In genomic region chr3:72661115-72661457, GRCh38 we compare ENCODE assay signal across 8 cellular contexts.
DNase-seq lines count a peak whose midpoint lies in the region; ATAC-seq and TF ChIP-seq lines count a peak whose summit lies in the region.

No MANE protein-coding gene starts in this region.

- H3K27ac Mint-ChIP-seq in glutamatergic neuron (ENCODE audit: unreplicated experiment), result no peak overlapping the region
- no peak overlapping the region for H3K27ac Mint-ChIP-seq in activated CD8-positive, alpha-beta T cell treated with anti-CD3 and anti-CD28 coated beads for 36 hours

- WGBS in heart left ventricle, 4 donors, result 26 to 56% (median 30%) methylated on average over 2 of the region's 2 CpGs
- WGBS in thyroid gland, 2 donors, result 26 to 40% methylated on average over 2 of the region's 2 CpGs
- 51 to 100% (median 82%) methylated on average over 2 of the region's 2 CpGs for WGBS in spleen, 5 donors

- H3K4me1 ChIP-seq in heart left ventricle, result peaks cover 0 to 13% (median 2%) of the 10 kb centered on the region in 12 donors
- H3K4me1 ChIP-seq in thyroid gland, result no peaks in the 10 kb centered on the region
- no peaks in the 10 kb centered on the region for H3K4me1 ChIP-seq in spleen

- peak; percentile 38 for DNase-seq in HS-27A (ENCODE audit: low read depth)
- peak; percentile 37 for DNase-seq in SW480 (ENCODE audit: low spot score)
- DNase-seq in heart left ventricle, result peak; percentile 73 to 86 (median 78)
- peak; percentile 72 to 84 for DNase-seq in thyroid gland
- no peak for DNase-seq in glutamatergic neuron
- no peak for DNase-seq in spleen
- DNase-seq in activated CD8-positive, alpha-beta T cell treated with anti-CD3 and anti-CD28 coated beads for 36 hours, result no peak
- DNase-seq in stimulated activated naive CD4-positive, alpha-beta T cell treated with Interleukin-2 at 50 U/mL for 16 hours (lab: John Stamatoyannopoulos, UW), result no peak

- H3K4me3 Mint-ChIP-seq in glutamatergic neuron (ENCODE audit: unreplicated experiment), result no peak overlapping the region
- H3K4me3 Mint-ChIP-seq in activated CD8-positive, alpha-beta T cell treated with anti-CD3 and anti-CD28 coated beads for 36 hours, result no peak overlapping the region

- TF ChIP-seq CTCF in heart left ventricle (IDR thresholded peaks at IDR 0.05), result no peak
- TF ChIP-seq CTCF in thyroid gland (IDR thresholded peaks at IDR 0.05), result no peak
- no peak for TF ChIP-seq CTCF in glutamatergic neuron (IDR thresholded peaks at IDR 0.05; ENCODE audit: partially characterized antibody, unreplicated experiment)
- TF ChIP-seq CTCF in spleen (IDR thresholded peaks at IDR 0.05 in 8 of 11, conservative IDR thresholded peaks at IDR 0.05 in 3 of 11), result no peak
- TF ChIP-seq CTCF in activated CD8-positive, alpha-beta T cell treated with anti-CD3 and anti-CD28 coated beads for 36 hours (IDR thresholded peaks at IDR 0.05), result no peak

- peak overlapping the region in 3 of 12 donors; percentile 17 to 53 (median 41) for H3K27ac ChIP-seq in heart left ventricle
- H3K27ac ChIP-seq in thyroid gland, result no peak overlapping the region
- H3K27ac ChIP-seq in spleen, result no peak overlapping the region

- H3K36me3 ChIP-seq in heart left ventricle, result no peaks in the 10 kb centered on the region
- no peaks in the 10 kb centered on the region for H3K36me3 ChIP-seq in thyroid gland
- no peaks in the 10 kb centered on the region for H3K36me3 ChIP-seq in spleen

- H3K9me3 Mint-ChIP-seq in glutamatergic neuron (ENCODE audit: unreplicated experiment), result peaks cover 2% of the 10 kb centered on the region
- no peaks in the 10 kb centered on the region for H3K9me3 Mint-ChIP-seq in activated CD8-positive, alpha-beta T cell treated with anti-CD3 and anti-CD28 coated beads for 36 hours

- H3K27me3 Mint-ChIP-seq in glutamatergic neuron (ENCODE audit: unreplicated experiment), result peaks cover 2% of the 10 kb centered on the region
- peaks cover 11% of the 10 kb centered on the region for H3K27me3 Mint-ChIP-seq in activated CD8-positive, alpha-beta T cell treated with anti-CD3 and anti-CD28 coated beads for 36 hours

- ATAC-seq in heart left ventricle, result peak; percentile 97 to 99 (median 98)
- ATAC-seq in activated CD8-positive, alpha-beta T cell treated with anti-CD3 and anti-CD28 coated beads for 36 hours, result no peak

- H3K27me3 ChIP-seq in heart left ventricle (peaks cover 0 to 10% (median 2%) of the 10 kb centered on the region in 9 donors), thyroid gland (no peaks in the 10 kb centered on the region), spleen (replicated peaks in 1 of 7) (peaks cover 0 to 18% (median 3%) of the 10 kb centered on the region in 7 donors)

- CTCF ChIA-PET in activated CD8-positive, alpha-beta T cell treated with anti-CD3 and anti-CD28 coated beads for 36 hours (lab: Charles Lee), result interaction anchor here (1.6 kb wide), 1 partner anchor 161 kb away, joined by 4 read pairs; no protein-coding TSS in a partner anchor

- no peaks in the 10 kb centered on the region for H3K9me3 ChIP-seq in heart left ventricle
- no peaks in the 10 kb centered on the region for H3K9me3 ChIP-seq in thyroid gland
- H3K9me3 ChIP-seq in spleen, result no peaks in the 10 kb centered on the region

- H3K36me3 Mint-ChIP-seq in glutamatergic neuron (ENCODE audit: unreplicated experiment), result no peaks in the 10 kb centered on the region
- no peaks in the 10 kb centered on the region for H3K36me3 Mint-ChIP-seq in activated CD8-positive, alpha-beta T cell treated with anti-CD3 and anti-CD28 coated beads for 36 hours (ENCODE audit: low read depth)

- intact Hi-C loops in heart left ventricle (cut with DNase I) (loop anchor here in 6 of 10 donors (2.0 to 10.0 kb wide), 5 partner anchors 160 to 179 kb away; no protein-coding TSS in a partner anchor), thyroid gland (cut with DNase I) (no loop called here), spleen (cut with DNase I; ENCODE audit: low total_unique reads) (loop anchor here (5.0 kb wide), 1 partner anchor 161 kb away; no protein-coding TSS in a partner anchor)
- intact Hi-C loops in activated CD8-positive, alpha-beta T cell treated with anti-CD3 and anti-CD28 coated beads for 36 hours (cut with micrococcal nuclease), result no loop called here

- H3K4me1 Mint-ChIP-seq in glutamatergic neuron (ENCODE audit: low read depth, unreplicated experiment), result peaks cover 19% of the 10 kb centered on the region
- H3K4me1 Mint-ChIP-seq in activated CD8-positive, alpha-beta T cell treated with anti-CD3 and anti-CD28 coated beads for 36 hours (ENCODE audit: low read depth), result peaks cover 15% of the 10 kb centered on the region

- H3K4me3 ChIP-seq in heart left ventricle (no peak overlapping the region), thyroid gland (replicated peaks in 1 of 3) (no peak overlapping the region), spleen (no peak overlapping the region)

- POLR2A ChIA-PET in activated CD8-positive, alpha-beta T cell treated with anti-CD3 and anti-CD28 coated beads for 36 hours (lab: Charles Lee), result no interaction called here

- no peak for TF ChIP-seq POLR2A in heart left ventricle (IDR thresholded peaks at IDR 0.05)
- no peak for TF ChIP-seq POLR2A in thyroid gland (IDR thresholded peaks at IDR 0.05)
- TF ChIP-seq POLR2A in spleen (IDR thresholded peaks at IDR 0.05), result no peak

Comparison
In these comparisons a context has a peak if more than half of its experiments do, and no peak if none do; other contexts are left out.
1. DNase-seq: peak in HS-27A (single experiment), SW480 (single experiment), heart left ventricle (5 of 5) and thyroid gland (2 of 2); none in glutamatergic neuron (single experiment), spleen (single experiment), activated CD8-positive, alpha-beta T cell treated with anti-CD3 and anti-CD28 coated beads for 36 hours (single experiment) and stimulated activated naive CD4-positive, alpha-beta T cell treated with Interleukin-2 at 50 U/mL for 16 hours (single experiment).
2. intact Hi-C loops: an anchor here in heart left ventricle (2.0 to 10.0 kb wide) and spleen (5.0 kb wide); none called in thyroid gland and activated CD8-positive, alpha-beta T cell treated with anti-CD3 and anti-CD28 coated beads for 36 hours.